In the genomic region with DNA sequence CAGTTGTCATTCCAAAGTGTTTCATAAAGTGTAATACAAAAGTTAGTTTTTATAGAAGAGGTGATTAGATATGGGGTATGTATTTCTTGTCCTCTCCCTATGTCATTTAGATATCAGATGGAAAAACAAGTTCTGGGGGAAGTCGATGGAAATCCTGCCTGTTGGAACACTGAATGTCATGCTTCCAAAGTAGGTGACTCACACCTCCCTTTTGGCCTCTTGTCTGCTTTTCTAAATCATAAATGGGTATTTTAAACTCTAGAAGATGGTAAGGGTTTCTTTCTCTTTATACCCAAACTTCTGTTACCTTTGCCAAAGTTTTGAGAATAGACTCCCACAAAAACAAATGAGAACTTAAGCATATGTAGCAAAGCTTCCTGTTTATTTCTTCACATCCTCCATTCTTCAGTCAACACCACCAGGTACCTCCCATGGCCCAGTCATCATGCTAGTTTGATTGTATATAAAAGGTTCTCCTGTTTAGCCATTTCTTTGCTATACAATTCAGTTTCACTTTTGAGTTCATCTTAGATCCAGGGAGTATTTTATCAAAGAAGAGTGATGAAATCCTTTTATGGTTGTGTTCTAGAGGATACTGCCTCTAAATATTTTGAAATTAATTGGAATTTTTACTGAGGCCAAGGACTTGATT, we compare ENCODE assay signal across 26 cellular contexts.
A peak's percentile ranks its signal among the peaks of the same experiment; 100 is the strongest.
DNase-seq lines count a peak whose midpoint lies in the region; ATAC-seq and TF ChIP-seq lines count a peak whose summit lies in the region.
"Had no signal": no experiment of that assay in that cellular context is flagged by ENCODE, and none has a peak within 500 bp of the region (broad histone marks: within the 10 kb centered on the region; RNA-seq: fewer than 3 reads in every experiment).

No MANE protein-coding gene starts in this region.

- H3K9me2 ChIP-seq in GM23248 (ENCODE audit: insufficient read depth), result no peaks in the 10 kb centered on the region
- no peaks in the 10 kb centered on the region for H3K9me2 ChIP-seq in Loucy (replicated peaks; ENCODE audit: low read depth, low read length)

- no peaks in the 10 kb centered on the region for H3K4me1 ChIP-seq in GM23248 (ENCODE audit: insufficient read depth)
- H3K4me1 ChIP-seq in Loucy (ENCODE audit: insufficient read depth, low read length, poor library complexity, severe bottlenecking), result peaks cover 4% of the 10 kb centered on the region
- H3K4me1 ChIP-seq: adrenal gland, gastrocnemius medialis, spleen, tibial artery had no signal

- H3K27me3 ChIP-seq in GM23248 (replicated peaks; ENCODE audit: insufficient read depth), result no peaks in the 10 kb centered on the region
- no peaks in the 10 kb centered on the region for H3K27me3 ChIP-seq in Loucy (ENCODE audit: insufficient read depth, low read length, poor library complexity, severe bottlenecking)
- H3K27me3 ChIP-seq: adrenal gland, cardiac muscle cell, gastrocnemius medialis, spleen, tibial artery had no signal

- peak overlapping the region in 1 of 10 donors; percentile 20 for H3K27ac Mint-ChIP-seq in naive thymus-derived CD8-positive, alpha-beta T cell
- H3K27ac Mint-ChIP-seq: CD8-positive, alpha-beta T cell; dendritic cell treated with granulocyte-macrophage colony-stimulating factor and Interleukin-4, amounts not matched to agents 40 ng/mL and 50 ng/mL, for 4 days had no signal

- POLR2A ChIA-PET in naive thymus-derived CD8-positive, alpha-beta T cell (lab: Charles Lee), result no interaction called here

- no peaks in the 10 kb centered on the region for H3K36me3 Mint-ChIP-seq in naive thymus-derived CD8-positive, alpha-beta T cell
- H3K36me3 Mint-ChIP-seq: CD8-positive, alpha-beta T cell had no signal

- DNase-seq in GM23248 (peak; percentile 17), cardiac fibroblast (ENCODE audit: low read depth in 2 of 2) (peak; percentile 17 to 32), lung microvascular endothelial cell (ENCODE audit: low read depth in 2 of 2) (peak; percentile 72 to 87), NCI-H1105 treated with DMSO at 0.1 percent for 48 hours (lab: John Stamatoyannopoulos, UW) (no peak)
- no peak for DNase-seq in naive thymus-derived CD8-positive, alpha-beta T cell
- DNase-seq: activated CD4-positive, CD25-positive, alpha-beta regulatory T cell treated with anti-CD3 and anti-CD28 coated beads, Interleukin-2, amount 50 U/mL, for 72 hours; adrenal gland; CD8-positive, alpha-beta T cell; DMS79; gastrocnemius medialis; Kasumi-1; mammary epithelial cell; NCI-H1105; NCI-H2081 treated with DMSO at 0.1 percent for 48 hours; NCI-H446; SHP77 treated with DMSO at 0.1 percent for 48 hours; spleen; stimulated activated CD4-positive, alpha-beta T cell treated with anti-CD3 and anti-CD28 coated beads, Interleukin-4, amount 100 ng/mL, for 1 hour; stimulated activated naive CD4-positive, alpha-beta T cell treated with Interleukin-2 at 50 U/mL for 16 hours; SW 1271; tibial artery had no signal

- in situ Hi-C loops in GM23248 (cut with MboI), result no loop called here

- H3K9ac ChIP-seq in GM23248, result no peak overlapping the region
- H3K9ac ChIP-seq in Loucy (ENCODE audit: low read depth, low read length, poor library complexity, severe bottlenecking), result no peak overlapping the region

- TF ChIP-seq CTCF in Loucy (conservative IDR thresholded peaks at IDR 0.05; ENCODE audit: low read length) (no peak), cardiac fibroblast (IDR thresholded peaks at IDR 0.05; ENCODE audit: low read depth, low read length) (no peak)

- peaks cover 0 to 8% (median 4%) of the 10 kb centered on the region in 5 donors for H3K27me3 Mint-ChIP-seq in naive thymus-derived CD8-positive, alpha-beta T cell
- H3K27me3 Mint-ChIP-seq: dendritic cell treated with granulocyte-macrophage colony-stimulating factor and Interleukin-4, amounts not matched to agents 40 ng/mL and 50 ng/mL, for 4 days had no signal

- no peaks in the 10 kb centered on the region for H3K79me2 ChIP-seq in GM23248 (ENCODE audit: insufficient read depth)
- no peaks in the 10 kb centered on the region for H3K79me2 ChIP-seq in Loucy (ENCODE audit: insufficient read depth, low read length)

- no peaks in the 10 kb centered on the region for H3K9me3 Mint-ChIP-seq in naive thymus-derived CD8-positive, alpha-beta T cell
- H3K9me3 Mint-ChIP-seq: CD8-positive, alpha-beta T cell; dendritic cell treated with granulocyte-macrophage colony-stimulating factor and Interleukin-4, amounts not matched to agents 40 ng/mL and 50 ng/mL, for 4 days had no signal

- no peaks in the 10 kb centered on the region for H4K20me1 ChIP-seq in GM23248 (ENCODE audit: insufficient read depth)
- H4K20me1 ChIP-seq in Loucy (ENCODE audit: insufficient read depth, low read length, poor library complexity, severe bottlenecking), result no peaks in the 10 kb centered on the region

- no peak overlapping the region for H3K4me3 Mint-ChIP-seq in naive thymus-derived CD8-positive, alpha-beta T cell
- H3K4me3 Mint-ChIP-seq: CD8-positive, alpha-beta T cell; dendritic cell treated with granulocyte-macrophage colony-stimulating factor and Interleukin-4, amounts not matched to agents 40 ng/mL and 50 ng/mL, for 4 days had no signal

- 92 to 97% methylated on average over 1 of the region's 1 CpG for WGBS in GM23248 (ENCODE audit: low coverage in 1 of 2, low lambda C conversion rate in 2 of 2, missing lambda C conversion rate in 2 of 2), 2 experiments

- H3K9me3 ChIP-seq in GM23248 (ENCODE audit: low read depth), result no peaks in the 10 kb centered on the region
- no peaks in the 10 kb centered on the region for H3K9me3 ChIP-seq in Loucy (ENCODE audit: insufficient read depth, low read depth, low read length)
- H3K9me3 ChIP-seq: adrenal gland, gastrocnemius medialis, spleen, tibial artery had no signal

- no peak overlapping the region for H3K4me2 ChIP-seq in GM23248 (ENCODE audit: unreplicated experiment)
- H3K4me2 ChIP-seq in Loucy (ENCODE audit: low read depth, low read length, poor library complexity, severe bottlenecking), result no peak overlapping the region

- H3F3A ChIP-seq in GM23248 (ENCODE audit: insufficient read depth), result no peaks in the 10 kb centered on the region
- no peaks in the 10 kb centered on the region for H3F3A ChIP-seq in Loucy (ENCODE audit: low read depth)

- ATAC-seq in naive thymus-derived CD8-positive, alpha-beta T cell, result no peak
- ATAC-seq in HG03439 (IDR thresholded peaks at IDR 0.05; ENCODE audit: unreplicated experiment), result no peak
- ATAC-seq: CD8-positive, alpha-beta T cell; gastrocnemius medialis had no signal

- H3K4me3 ChIP-seq in GM23248 (no peak overlapping the region), Loucy (ENCODE audit: low read length, poor library complexity, severe bottlenecking) (no peak overlapping the region), cardiac fibroblast (replicated peaks in 1 of 2; ENCODE audit: low read depth in 2 of 2, low read length in 2 of 2) (no peak overlapping the region)
- H3K4me3 ChIP-seq: adrenal gland, cardiac muscle cell, gastrocnemius medialis, spleen, tibial artery had no signal

- peaks cover 0 to 6% (median 1%) of the 10 kb centered on the region in 4 donors for H3K4me1 Mint-ChIP-seq in naive thymus-derived CD8-positive, alpha-beta T cell

- H2AFZ ChIP-seq in GM23248 (no peak overlapping the region), Loucy (ENCODE audit: low read length) (peak overlapping the region; percentile 59)

- H3K36me3 ChIP-seq in GM23248 (ENCODE audit: low read depth), result peaks cover 10% of the 10 kb centered on the region; the same call in 1 of the 2 replicates
- no peaks in the 10 kb centered on the region for H3K36me3 ChIP-seq in Loucy (ENCODE audit: insufficient read depth, low read length)
- H3K36me3 ChIP-seq: adrenal gland, cardiac muscle cell, spleen had no signal

- no peak overlapping the region for H3K27ac ChIP-seq in GM23248
- H3K27ac ChIP-seq: adrenal gland, cardiac muscle cell, epithelial cell of prostate, gastrocnemius medialis, spleen, tibial artery had no signal

Comparison
In these comparisons a context has a peak if more than half of its experiments do, and no peak if none do; other contexts are left out.
1. DNase-seq: peak in GM23248 (single experiment), cardiac fibroblast (2 of 2) and lung microvascular endothelial cell (2 of 2); none in NCI-H1105 treated with DMSO at 0.1 percent for 48 hours (single experiment) and naive thymus-derived CD8-positive, alpha-beta T cell (0 of 10).